In genomic region chr2:187718092-187718491, GRCh38 we compare ENCODE assay signal across 19 cellular contexts.
A peak's percentile ranks its signal among the peaks of the same experiment; 100 is the strongest.
DNase-seq lines count a peak whose midpoint lies in the region; ATAC-seq, FAIRE-seq and TF ChIP-seq lines count a peak whose summit lies in the region.
"Had no signal": no experiment of that assay in that cellular context is flagged by ENCODE, and none has a peak within 500 bp of the region (broad histone marks: within the 10 kb centered on the region; RNA-seq: fewer than 3 reads in every experiment).

No MANE protein-coding gene starts in this region.

- no peak overlapping the region for H2BK5ac ChIP-seq in H1 (ENCODE audit: low read depth, low read length)
- no peak overlapping the region for H2BK5ac ChIP-seq in mesendoderm (ENCODE audit: low read length)
- H2BK5ac ChIP-seq in neuronal stem cell (ENCODE audit: low read length) = no peak overlapping the region

- no peak overlapping the region for H2BK120ac ChIP-seq in H1 (replicated peaks; ENCODE audit: low read depth, low read length)
- H2BK120ac ChIP-seq in mesendoderm (ENCODE audit: low read depth, low read length) = no peak overlapping the region
- H2BK120ac ChIP-seq in neuronal stem cell (ENCODE audit: low read depth, low read length) = no peak overlapping the region

- no peak overlapping the region for H3K18ac ChIP-seq in H1 (ENCODE audit: extremely low read depth, low read length)
- no peak overlapping the region for H3K18ac ChIP-seq in mesendoderm (ENCODE audit: low read length)
- no peak overlapping the region for H3K18ac ChIP-seq in neuronal stem cell (ENCODE audit: low read length)

- no peak overlapping the region for H2BK12ac ChIP-seq in H1 (ENCODE audit: low read depth, low read length)
- no peak overlapping the region for H2BK12ac ChIP-seq in neuronal stem cell (ENCODE audit: low read length)

- no peak overlapping the region for H4K8ac ChIP-seq in H1 (ENCODE audit: extremely low read depth, insufficient read depth, low read length)
- no peak overlapping the region for H4K8ac ChIP-seq in mesendoderm (ENCODE audit: low read depth, low read length)
- H4K8ac ChIP-seq in neuronal stem cell (ENCODE audit: low read depth, low read length) = no peak overlapping the region

- H2AFZ ChIP-seq in H1 (ENCODE audit: low read length) = no peak overlapping the region
- no peak overlapping the region for H2AFZ ChIP-seq in neuronal stem cell (ENCODE audit: low read length)
- H2AFZ ChIP-seq: GM23248 had no signal

- H3K36me3 ChIP-seq in HUES48 (ENCODE audit: control insufficient read depth, insufficient read depth, low read length) (no peaks in the 10 kb centered on the region), H1 (ENCODE audit: control insufficient read depth in 2 of 4, insufficient read depth in 4 of 4, low read length in 3 of 4) (peaks cover 0 to 5% (median 0%) of the 10 kb centered on the region in 4 experiments; a peak in 3 of 8 replicates), mesendoderm (ENCODE audit: control insufficient read depth, insufficient read depth, low read length) (no peaks in the 10 kb centered on the region), neuronal stem cell (replicated peaks in 1 of 2; ENCODE audit: control insufficient read depth in 2 of 2, insufficient read depth in 2 of 2, low read length in 2 of 2) (no peaks in the 10 kb centered on the region)

- CTCF ChIA-PET in H1 (lab: Charles Lee; ENCODE audit: partially characterized antibody) = no interaction called here

- H4K91ac ChIP-seq in H1 (replicated peaks; ENCODE audit: insufficient read length, low read length) = no peak overlapping the region
- H4K91ac ChIP-seq in neuronal stem cell (ENCODE audit: low read depth, low read length, poor library complexity) = no peak overlapping the region

- WGBS in H1 (ENCODE audit: extremely low coverage in 1 of 2, insufficient coverage in 1 of 2, insufficient read length in 1 of 2, insufficient replicate concordance in 2 of 2, low coverage in 1 of 2, low lambda C conversion rate in 2 of 2, missing lambda C conversion rate in 1 of 2), 2 experiments = 75% methylated on average over 1 of the region's 1 CpG; no CpG with 5 or more reads in 1 of the 2 experiments
- no CpG with 5 or more reads among the region's 1 CpG for WGBS in mesendoderm (ENCODE audit: extremely low coverage, insufficient coverage, low lambda C conversion rate)
- WGBS in neuronal stem cell (ENCODE audit: extremely low coverage in 2 of 2, insufficient read length in 2 of 2, insufficient replicate concordance in 1 of 2), 2 donors = no CpG with 5 or more reads among the region's 1 CpG

- H3K14ac ChIP-seq in H1 (ENCODE audit: insufficient read length) (no peak overlapping the region), neuronal stem cell (ENCODE audit: low read length) (no peak overlapping the region)

- no peak for FAIRE-seq in H1 (lab: Jason Lieb, UNC)
- FAIRE-seq: GM12891, GM19239, H54 had no signal

- H4K5ac ChIP-seq in H1 (ENCODE audit: insufficient read length, low read depth, low read length) = no peak overlapping the region
- H4K5ac ChIP-seq in mesendoderm (ENCODE audit: low read length) = no peak overlapping the region

- TF ChIP-seq CTCF in H1 (IDR thresholded peaks at IDR 0.05; ENCODE audit: control extremely low read depth in 1 of 3, insufficient read depth in 1 of 3, low read depth in 1 of 3, low read length in 3 of 3) = no peak

- no peak for TF ChIP-seq RAD21 in H1 (IDR thresholded peaks at IDR 0.05 in 1 of 2, conservative IDR thresholded peaks at IDR 0.05 in 1 of 2; ENCODE audit: low read depth in 2 of 2, low read length in 2 of 2)

- no peak overlapping the region for H3K4me3 ChIP-seq in HUES48 (ENCODE audit: low read depth, low read length)
- no peak overlapping the region for H3K4me3 ChIP-seq in H1 (ENCODE audit: extremely low read depth in 1 of 4, insufficient read depth in 2 of 4, low read depth in 3 of 4, low read length in 4 of 4)
- no peak overlapping the region for H3K4me3 ChIP-seq in mesendoderm (ENCODE audit: low read length)
- no peak overlapping the region for H3K4me3 ChIP-seq in neuronal stem cell (ENCODE audit: low read length in 2 of 2)
- H3K4me3 ChIP-seq: GM23248 had no signal

- H2BK15ac ChIP-seq in H1 (ENCODE audit: low read length) (no peak overlapping the region), mesendoderm (replicated peaks; ENCODE audit: low read depth) (no peak overlapping the region), neuronal stem cell (ENCODE audit: low read length) (no peak overlapping the region)

- peaks cover 16% of the 10 kb centered on the region for H3K9me3 ChIP-seq in HUES48 (ENCODE audit: control insufficient read depth, insufficient read depth, low read length)
- H3K9me3 ChIP-seq in H1 (ENCODE audit: insufficient read depth in 2 of 2, low read depth in 1 of 2, low read length in 1 of 2) = peaks cover 7 to 15% of the 10 kb centered on the region in 2 experiments; a peak in 2 of 4 replicates
- H3K9me3 ChIP-seq in neuronal stem cell (replicated peaks in 1 of 2; ENCODE audit: control insufficient read depth in 2 of 2, insufficient read depth in 1 of 2, low read depth in 1 of 2, low read length in 2 of 2) = peaks cover 0 to 5% of the 10 kb centered on the region in 2 donors

- peak overlapping the region; percentile 27 for H3K27ac ChIP-seq in HUES48 (ENCODE audit: low read depth, low read length)
- H3K27ac ChIP-seq in H1 (ENCODE audit: low read depth, low read length) = no peak overlapping the region
- H3K27ac ChIP-seq in mesendoderm (ENCODE audit: low read depth, low read length) = no peak overlapping the region
- no peak overlapping the region for H3K27ac ChIP-seq in neuronal stem cell (replicated peaks; ENCODE audit: low read length)
- H3K27ac ChIP-seq: GM23248 had no signal

- no peak overlapping the region for H3K23ac ChIP-seq in H1 (ENCODE audit: insufficient read length)
- H3K23ac ChIP-seq in mesendoderm (ENCODE audit: low read length) = no peak overlapping the region
- H3K23ac ChIP-seq in neuronal stem cell (ENCODE audit: low read depth, low read length, poor library complexity) = no peak overlapping the region

- H3K4me1 ChIP-seq in HUES48 (ENCODE audit: control insufficient read depth, insufficient read depth, low read length) = peaks cover 42% of the 10 kb centered on the region
- H3K4me1 ChIP-seq in H1 (replicated peaks in 1 of 4; ENCODE audit: control insufficient read depth in 3 of 4, insufficient read depth in 4 of 4, low read length in 3 of 4) = peaks cover 0 to 8% (median 2%) of the 10 kb centered on the region in 4 experiments; a peak in 3 of 7 replicates
- no peaks in the 10 kb centered on the region for H3K4me1 ChIP-seq in mesendoderm (ENCODE audit: control insufficient read depth, low read depth, low read length)
- no peaks in the 10 kb centered on the region for H3K4me1 ChIP-seq in neuronal stem cell (ENCODE audit: control insufficient read depth in 2 of 2, insufficient read depth in 1 of 2, low read depth in 1 of 2, low read length in 2 of 2)

- H3K4me2 ChIP-seq in H1 (ENCODE audit: insufficient read depth in 1 of 2, low read depth in 2 of 2, low read length in 2 of 2) (no peak overlapping the region; a peak in 1 of 4 replicates), mesendoderm (ENCODE audit: low read length) (no peak overlapping the region), neuronal stem cell (ENCODE audit: insufficient read depth, low read length, poor library complexity, severe bottlenecking) (no peak overlapping the region)

- no peaks in the 10 kb centered on the region for H3K23me2 ChIP-seq in H1 (ENCODE audit: low read depth, low read length)

- H4K20me1 ChIP-seq in H1 (replicated peaks in 1 of 2; ENCODE audit: control insufficient read depth in 1 of 2, insufficient read depth in 2 of 2, low read length in 2 of 2) = no peaks in the 10 kb centered on the region

- H3K79me2 ChIP-seq in H1 (ENCODE audit: control insufficient read depth in 1 of 2, insufficient read depth in 2 of 2, low read length in 2 of 2) = no peaks in the 10 kb centered on the region
- no peaks in the 10 kb centered on the region for H3K79me2 ChIP-seq in mesendoderm (ENCODE audit: control insufficient read depth, insufficient read depth, low read length)

- H2BK20ac ChIP-seq in H1 (ENCODE audit: low read length) = peak overlapping the region; percentile 6

- no peak overlapping the region for H3K56ac ChIP-seq in H1 (replicated peaks; ENCODE audit: insufficient read length, low read depth, low read length)
- no peak overlapping the region for H3K56ac ChIP-seq in mesendoderm (ENCODE audit: low read length)

- H3K79me1 ChIP-seq in H1 (ENCODE audit: low read depth, low read length) (no peaks in the 10 kb centered on the region), mesendoderm (ENCODE audit: low read length) (no peaks in the 10 kb centered on the region), neuronal stem cell (ENCODE audit: low read depth, low read length) (no peaks in the 10 kb centered on the region)

- no peak overlapping the region for H2AK5ac ChIP-seq in H1 (ENCODE audit: low read depth, low read length)
- no peak overlapping the region for H2AK5ac ChIP-seq in mesendoderm (ENCODE audit: low read length)
- H2AK5ac ChIP-seq in neuronal stem cell (ENCODE audit: low read depth, low read length) = no peak overlapping the region

- no peak for TF ChIP-seq EP300 in H1 (IDR thresholded peaks at IDR 0.05; ENCODE audit: borderline replicate concordance in 1 of 2, low read depth in 2 of 2, low read length in 2 of 2)

- no peak for TF ChIP-seq POLR2A in H1 (IDR thresholded peaks at IDR 0.05; ENCODE audit: control extremely low read depth in 1 of 2, low read depth in 2 of 2, low read length in 2 of 2)

- POLR2A ChIA-PET in H1 (lab: Charles Lee; ENCODE audit: partially characterized antibody) = no interaction called here

- H3K4ac ChIP-seq in H1 (replicated peaks; ENCODE audit: insufficient read length, low read depth, low read length) = no peak overlapping the region
- no peak overlapping the region for H3K4ac ChIP-seq in mesendoderm (ENCODE audit: low read depth, low read length)
- H3K4ac ChIP-seq in neuronal stem cell (ENCODE audit: low read length) = no peak overlapping the region

- no peak for ATAC-seq in GM18498 (IDR thresholded peaks at IDR 0.05; ENCODE audit: unreplicated experiment)

- DNase-seq in H1 (ENCODE audit: low read depth in 1 of 2, low spot score in 2 of 2) = no peak
- DNase-seq in mesendoderm = peak; percentile 47
- DNase-seq in T-helper 2 cell = no peak
- no peak for DNase-seq in neuronal stem cell (ENCODE audit: low spot score)
- no peak for DNase-seq in hippocampal formation (lab: John Stamatoyannopoulos, UW)
- DNase-seq: C1 segment of cervical spinal cord; Calu3; CD4-positive, alpha-beta memory T cell; COR-L47; DMS53; DMS79 treated with DMSO at 0.1 percent for 48 hours; GF-D8; GM23248; HCEC 1CT had no signal

- no peak overlapping the region; the same call in 1 of the 2 replicates for H3K9ac ChIP-seq in HUES48 (ENCODE audit: low read depth, low read length)
- H3K9ac ChIP-seq in H1 (replicated peaks in 1 of 4; ENCODE audit: extremely low read depth in 1 of 4, low read depth in 3 of 4, low read length in 3 of 4) = no peak overlapping the region
- H3K9ac ChIP-seq in mesendoderm (ENCODE audit: low read length) = no peak overlapping the region
- H3K9ac ChIP-seq in neuronal stem cell (ENCODE audit: low read depth, low read length, poor library complexity) = no peak overlapping the region
- H3K9ac ChIP-seq: GM23248 had no signal

- H3K27me3 ChIP-seq in HUES48 (ENCODE audit: control insufficient read depth, insufficient read depth, low read length) (no peaks in the 10 kb centered on the region), H1 (replicated peaks in 1 of 4; ENCODE audit: control insufficient read depth in 3 of 4, extremely low read depth in 1 of 4, insufficient read depth in 3 of 4, low read length in 3 of 4) (no peaks in the 10 kb centered on the region), mesendoderm (ENCODE audit: insufficient read depth, low read length, poor library complexity) (no peaks in the 10 kb centered on the region), neuronal stem cell (ENCODE audit: control insufficient read depth in 3 of 3, insufficient read depth in 3 of 3, low read depth in 1 of 3, low read length in 3 of 3) (no peaks in the 10 kb centered on the region)
